In genomic region chr2:173962583-173963110, GRCh38 we compare ENCODE assay signal across 8 cellular contexts. TPM values are rescaled to one million over a fixed set of nuclear protein-coding genes. Genes with fewer than 3 reads are reported as not detected.
DNase-seq lines count a peak whose midpoint lies in the region; ATAC-seq and TF ChIP-seq lines count a peak whose summit lies in the region.

No MANE protein-coding gene starts in this region.

- H3K27me3 Mint-ChIP-seq in HFFc6 (ENCODE audit: insufficient read depth), result no peaks in the 10 kb centered on the region

- H3K18ac ChIP-seq in mesenchymal stem cell (ENCODE audit: low read depth in 1 of 2, low read length in 2 of 2), result no peak overlapping the region

- H3K27me3 ChIP-seq in mesenchymal stem cell (ENCODE audit: control insufficient read depth in 1 of 2, insufficient read depth in 1 of 2, low read length in 2 of 2), result no peaks in the 10 kb centered on the region

- peaks cover 5% of the 10 kb centered on the region for H3K9me3 ChIP-seq in mesenchymal stem cell (ENCODE audit: control insufficient read depth, low read length)

- H3K4me1 Mint-ChIP-seq in HFFc6 (ENCODE audit: low read depth), result peaks cover 60% of the 10 kb centered on the region

- peak overlapping the region; percentile 94 for H3K9ac ChIP-seq in mesenchymal stem cell (ENCODE audit: low read length)

- H3K27ac Mint-ChIP-seq in HFFc6, result peak overlapping the region; percentile 96

- H2BK15ac ChIP-seq in mesenchymal stem cell (ENCODE audit: low read depth, poor library complexity, severe bottlenecking), result no peak overlapping the region

- no peak overlapping the region for H2AFZ ChIP-seq in mesenchymal stem cell (ENCODE audit: low read depth, low read length)

- no peaks in the 10 kb centered on the region for H3K79me1 ChIP-seq in mesenchymal stem cell (replicated peaks; ENCODE audit: low read length, poor library complexity, severe bottlenecking)

- WGBS in mesenchymal stem cell, result 10% methylated on average over 3 of the region's 4 CpGs

- peak overlapping the region; percentile 66 for H3K4me2 ChIP-seq in mesenchymal stem cell (ENCODE audit: low read length, poor library complexity, severe bottlenecking)

- H3K9me3 Mint-ChIP-seq in HFFc6, result peaks cover 13% of the 10 kb centered on the region

- H4K91ac ChIP-seq in mesenchymal stem cell (ENCODE audit: low read length), result no peak overlapping the region

- CTCF ChIA-PET in AG04449 (lab: Yijun Ruan, JAX), result interaction anchor here (0.6 to 3.1 kb wide), 4 partner anchors 8 to 78 kb away, joined by 3 to 7 read pairs (median 4); no protein-coding TSS in a partner anchor

- H3K36me3 Mint-ChIP-seq in HFFc6 (ENCODE audit: low read depth), result peaks cover 40% of the 10 kb centered on the region

- H2BK5ac ChIP-seq in mesenchymal stem cell (ENCODE audit: low read depth, low read length, poor library complexity, severe bottlenecking), result no peak overlapping the region

- H3K23ac ChIP-seq in mesenchymal stem cell (ENCODE audit: low read length in 2 of 2), result no peak overlapping the region

- H3K4me3 ChIP-seq in AG04449 (ENCODE audit: low read depth, low read length) (peak overlapping the region; percentile 94), astrocyte of the spinal cord (ENCODE audit: low read depth, low read length) (peak overlapping the region; percentile 73), mesenchymal stem cell (ENCODE audit: insufficient read depth in 1 of 2, low read depth in 1 of 2, low read length in 2 of 2) (peak overlapping the region in 1 of 2 experiments; percentile 94)

- no peak overlapping the region for H3K4ac ChIP-seq in mesenchymal stem cell (ENCODE audit: low read depth in 1 of 2, low read length in 2 of 2)

- H3K4me1 ChIP-seq in mesenchymal stem cell (ENCODE audit: control insufficient read depth, insufficient read depth, low read depth, low read length), result no peaks in the 10 kb centered on the region

- H3K4me3 Mint-ChIP-seq in HFFc6, result peak overlapping the region; percentile 92

- no peak overlapping the region for H2BK120ac ChIP-seq in mesenchymal stem cell (ENCODE audit: low read depth, low read length)

- H2AK5ac ChIP-seq in mesenchymal stem cell (ENCODE audit: low read length, severe bottlenecking), result no peak overlapping the region

- H2BK12ac ChIP-seq in mesenchymal stem cell (ENCODE audit: low read length in 2 of 2), result no peak overlapping the region

- H3K14ac ChIP-seq in mesenchymal stem cell (ENCODE audit: low read length in 2 of 2), result no peak overlapping the region

- DNase-seq in AG04449 (ENCODE audit: low read depth, low spot score) (no peak), HFFc6 (no peak), astrocyte of the spinal cord (ENCODE audit: low read depth, low spot score) (no peak), mesenchymal stem cell (no peak), A172 (ENCODE audit: low spot score) (no peak)

- ATAC-seq in HG03457 (IDR thresholded peaks at IDR 0.05; ENCODE audit: unreplicated experiment) (no peak), GM19455 (IDR thresholded peaks at IDR 0.05; ENCODE audit: unreplicated experiment) (no peak), HG03097 (IDR thresholded peaks at IDR 0.05; ENCODE audit: low FRiP score, unreplicated experiment) (no peak)

- no peak overlapping the region for H3K27ac ChIP-seq in mesenchymal stem cell (ENCODE audit: low read length, poor library complexity, severe bottlenecking)

- H3K36me3 ChIP-seq in mesenchymal stem cell (ENCODE audit: control insufficient read depth in 1 of 2, insufficient read depth in 2 of 2, low read depth in 1 of 2, low read length in 2 of 2), result peaks cover 0 to 19% of the 10 kb centered on the region in 2 experiments

- TF ChIP-seq CTCF in AG04449 (IDR thresholded peaks at IDR 0.05; ENCODE audit: insufficient read depth, low read length, missing control alignments) (no peak), HFFc6 (IDR thresholded peaks at IDR 0.05) (no peak), astrocyte of the spinal cord (IDR thresholded peaks at IDR 0.05; ENCODE audit: low read depth, low read length) (no peak)

- in situ Hi-C loops in astrocyte of the spinal cord (cut with HindIII; ENCODE audit: low sequenced_read_pairs), result no loop called here

- no peak overlapping the region for H4K8ac ChIP-seq in mesenchymal stem cell (ENCODE audit: low read length)

- POLR2A ChIA-PET in AG04449 (lab: Yijun Ruan, JAX), result interaction anchor here (0.6 kb wide), 1 partner anchor 11 kb away, joined by 4 read pairs; no protein-coding TSS in a partner anchor

RNA-seq across cellular contexts. Expression of gene SP3, which starts 2.5 kb away (rescaled TPM):
- total RNA-seq in HFFc6 (2021; fragmentation: NEBNext Ultra II Directional; extraction: Animal tissue kit (Norgen Biotek cat#: 25700)), result 10 to 100 TPM; 45.0 to 63.7 (median 52.1) TPM
- 25.1 TPM for polyA plus RNA-seq in mesenchymal stem cell (2013, experiment 1 of 2)
- 24.7 TPM for polyA plus RNA-seq in mesenchymal stem cell (2013, experiment 2 of 2)
- total RNA-seq in A172 (2014; rRNA removed; shearing (Covaris generic)), result 89.7 and 110 TPM in 2 replicates
